Comparison of ENCODE assay signal across 17 cellular contexts in the genomic region with DNA sequence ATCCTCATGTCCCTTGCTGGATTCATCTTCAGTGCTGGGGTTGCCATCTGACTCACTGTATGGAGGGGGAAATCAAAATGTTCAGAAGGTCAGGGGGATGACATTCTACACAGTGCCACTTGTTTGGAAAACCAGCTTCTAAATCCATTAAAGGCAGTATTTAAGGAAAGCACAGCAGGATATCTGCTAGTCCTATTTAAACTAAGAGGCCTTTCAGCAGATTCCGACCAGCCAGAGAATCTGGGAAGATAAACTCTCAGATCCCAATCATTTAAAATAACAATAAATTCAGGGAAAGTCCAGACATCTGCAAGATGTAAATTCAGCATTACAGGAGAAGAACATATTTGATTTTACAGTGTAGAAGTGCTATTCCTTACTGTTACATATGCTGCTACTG. TPM values are rescaled to one million over a fixed set of nuclear protein-coding genes. Genes with fewer than 3 reads are reported as not detected.
A peak's percentile ranks its signal among the peaks of the same experiment; 100 is the strongest.
DNase-seq lines count a peak whose midpoint lies in the region; ATAC-seq and TF ChIP-seq lines count a peak whose summit lies in the region.
"Had no signal": no experiment of that assay in that cellular context is flagged by ENCODE, and none has a peak within 500 bp of the region (broad histone marks: within the 10 kb centered on the region; RNA-seq: fewer than 3 reads in every experiment).

No MANE protein-coding gene starts in this region.

- H3K4me3 Mint-ChIP-seq in Caco-2 (ENCODE audit: unreplicated experiment) = peak overlapping the region; percentile 56
- peak overlapping the region; percentile 86 for H3K4me3 Mint-ChIP-seq in endodermal cell

- DNase-seq in Caco-2 = no peak
- DNase-seq in PC-3 = no peak
- no peak for DNase-seq in endodermal cell
- no peak for DNase-seq in osteoblast (ENCODE audit: insufficient read length, low spot score, missing footprints)
- no peak for DNase-seq in NCI-H345 treated with DMSO at 0.1 percent for 48 hours (lab: John Stamatoyannopoulos, UW; ENCODE audit: unreplicated experiment)
- no peak for DNase-seq in NCI-H69 (lab: John Stamatoyannopoulos, UW)
- DNase-seq: activated CD4-positive, alpha-beta T cell treated with anti-CD3 and anti-CD28 coated beads for 1 hour; activated T-cell treated with anti-CD3 and anti-CD28 coated beads for 4 hours; kidney; mucosa of descending colon; NCI-H1417; NCI-H510A; Peyer's patch had no signal

- H3K27me3 Mint-ChIP-seq in Caco-2 (ENCODE audit: insufficient read depth, unreplicated experiment) (no peaks in the 10 kb centered on the region), endodermal cell (ENCODE audit: insufficient read depth) (peaks cover 35% of the 10 kb centered on the region)

- no peaks in the 10 kb centered on the region for H3K36me3 Mint-ChIP-seq in Caco-2 (ENCODE audit: insufficient read depth, unreplicated experiment)
- H3K36me3 Mint-ChIP-seq in endodermal cell (ENCODE audit: low read depth) = peaks cover 10% of the 10 kb centered on the region

- no peaks in the 10 kb centered on the region for H3K9me2 ChIP-seq in PC-3 (replicated peaks; ENCODE audit: low read length)

- no peaks in the 10 kb centered on the region for H3F3A ChIP-seq in PC-3 (ENCODE audit: low read length, unreplicated experiment)

- H2AFZ ChIP-seq in PC-3 (ENCODE audit: low read length) (no peak overlapping the region), osteoblast (ENCODE audit: low read length) (no peak overlapping the region)

- H3K36me3 ChIP-seq in Caco-2 (ENCODE audit: control insufficient read depth, insufficient read depth, low read length) (no peaks in the 10 kb centered on the region), PC-3 (ENCODE audit: low read depth, low read length) (peaks cover 24% of the 10 kb centered on the region), endodermal cell (ENCODE audit: control insufficient read depth, insufficient read depth, low read length) (peaks cover 18% of the 10 kb centered on the region), osteoblast (ENCODE audit: insufficient read depth, low read length) (peaks cover 22% of the 10 kb centered on the region)
- H3K36me3 ChIP-seq: Peyer's patch had no signal

- H4K20me1 ChIP-seq in PC-3 (ENCODE audit: low read length) (peaks cover 32% of the 10 kb centered on the region), osteoblast (ENCODE audit: insufficient read depth, low read length) (peaks cover 26% of the 10 kb centered on the region)

- WGBS in endodermal cell (ENCODE audit: insufficient coverage in 1 of 2, insufficient read length in 1 of 2), 2 experiments = 0% methylated on average over 1 of the region's 1 CpG; no CpG with 5 or more reads in 1 of the 2 experiments

- H3K4me1 ChIP-seq in Caco-2 (peaks cover 5% of the 10 kb centered on the region; the same call in 1 of the 2 replicates), PC-3 (ENCODE audit: insufficient read depth, low read length) (peaks cover 27% of the 10 kb centered on the region), endodermal cell (ENCODE audit: control insufficient read depth, insufficient read depth, low read length) (peaks cover 8% of the 10 kb centered on the region), osteoblast (ENCODE audit: insufficient read depth, low read length) (peaks cover 8% of the 10 kb centered on the region)

- no peak overlapping the region for H3K9ac ChIP-seq in PC-3 (ENCODE audit: low read length)
- no peak overlapping the region for H3K9ac ChIP-seq in endodermal cell (ENCODE audit: extremely low read depth, low read length, poor library complexity, severe bottlenecking)

- H3K27ac ChIP-seq in PC-3 (ENCODE audit: low read length) (no peak overlapping the region), endodermal cell (ENCODE audit: low read depth, low read length) (no peak overlapping the region), osteoblast (ENCODE audit: low read depth, low read length) (no peak overlapping the region)
- H3K27ac ChIP-seq: C4-2B, Peyer's patch had no signal

- H3K27ac Mint-ChIP-seq in Caco-2 (ENCODE audit: unreplicated experiment) = no peak overlapping the region
- no peak overlapping the region for H3K27ac Mint-ChIP-seq in endodermal cell
- H3K27ac Mint-ChIP-seq: stimulated activated naive CD8-positive, alpha-beta T cell treated with anti-CD3 and anti-CD28 coated beads, Interleukin-15, Interleukin-2, amounts not matched to agents 100 ng/mL and 50 ng/mL, for 24 hours had no signal

- ATAC-seq in PC-3 (no peak), HG03025 (IDR thresholded peaks at IDR 0.05; ENCODE audit: low FRiP score, unreplicated experiment) (no peak), HG03095 (IDR thresholded peaks at IDR 0.05; ENCODE audit: unreplicated experiment) (no peak)
- ATAC-seq: mucosa of descending colon had no signal

- H3K9me3 Mint-ChIP-seq in Caco-2 (ENCODE audit: unreplicated experiment) = no peaks in the 10 kb centered on the region
- H3K9me3 Mint-ChIP-seq in endodermal cell = no peaks in the 10 kb centered on the region
- H3K9me3 Mint-ChIP-seq: stimulated activated naive CD8-positive, alpha-beta T cell treated with anti-CD3 and anti-CD28 coated beads, Interleukin-15, Interleukin-2, amounts not matched to agents 100 ng/mL and 50 ng/mL, for 24 hours had no signal

- H3K9me3 ChIP-seq in Caco-2 = no peaks in the 10 kb centered on the region
- no peaks in the 10 kb centered on the region for H3K9me3 ChIP-seq in PC-3 (ENCODE audit: low read length)
- H3K9me3 ChIP-seq in endodermal cell (ENCODE audit: control insufficient read depth, low read length) = no peaks in the 10 kb centered on the region
- no peaks in the 10 kb centered on the region for H3K9me3 ChIP-seq in osteoblast (ENCODE audit: low read depth, low read length)
- H3K9me3 ChIP-seq: mucosa of descending colon, Peyer's patch had no signal

- H3K79me2 ChIP-seq in PC-3 (ENCODE audit: low read length) (peaks cover 77% of the 10 kb centered on the region), osteoblast (ENCODE audit: insufficient read depth, low read length) (peaks cover 52% of the 10 kb centered on the region)

- H3K4me1 Mint-ChIP-seq in Caco-2 (ENCODE audit: low read depth, unreplicated experiment) = peaks cover 6% of the 10 kb centered on the region
- H3K4me1 Mint-ChIP-seq in endodermal cell = peaks cover 22% of the 10 kb centered on the region

- BruUV-seq in Caco-2 (replicated peaks; lab: Mats Ljungman, UMichigan) (TSS peak; percentile 3), PC-3 (replicated peaks; lab: Mats Ljungman, UMichigan) (no TSS peak)

- POLR2A ChIA-PET in Caco-2 (lab: Charles Lee) = no interaction called here
- POLR2A ChIA-PET in PC-3 (lab: Charles Lee; ENCODE audit: unreplicated experiment) = interaction anchor here (0.9 kb wide), 1 partner anchor 61 kb away, joined by 39 read pairs; no protein-coding TSS in a partner anchor

- no peaks in the 10 kb centered on the region for H3K27me3 ChIP-seq in Caco-2 (replicated peaks; ENCODE audit: control insufficient read depth, insufficient read depth, low read length)
- H3K27me3 ChIP-seq in PC-3 (ENCODE audit: low read length) = no peaks in the 10 kb centered on the region
- peaks cover 21% of the 10 kb centered on the region for H3K27me3 ChIP-seq in endodermal cell (ENCODE audit: control insufficient read depth, insufficient read depth, low read length, poor library complexity, severe bottlenecking)
- H3K27me3 ChIP-seq in osteoblast (ENCODE audit: insufficient read depth, low read length) = no peaks in the 10 kb centered on the region

- peak overlapping the region; percentile 87 for H3K4me2 ChIP-seq in PC-3 (ENCODE audit: low read length)
- H3K4me2 ChIP-seq in osteoblast (ENCODE audit: insufficient read depth, low read length) = peak overlapping the region; percentile 74

- TF ChIP-seq CTCF in Caco-2 (IDR thresholded peaks at IDR 0.05; ENCODE audit: insufficient read depth in 1 of 2, low read depth in 1 of 2, low read length in 1 of 2, severe bottlenecking in 1 of 2, unreplicated experiment in 1 of 2) (no peak), PC-3 (conservative IDR thresholded peaks at IDR 0.05; ENCODE audit: low read depth, low read length) (no peak), endodermal cell (conservative IDR thresholded peaks at IDR 0.05) (no peak), osteoblast (IDR thresholded peaks at IDR 0.05; ENCODE audit: extremely low read depth, low read depth, low read length) (no peak)

- intact Hi-C loops in Caco-2 (cut with micrococcal nuclease; ENCODE audit: unreplicated experiment) (loop anchor here (5.0 kb wide), 1 partner anchor 532 kb away; no protein-coding TSS in a partner anchor), PC-3 (cut with micrococcal nuclease) (loop anchor here (2.0 to 5.0 kb wide), 5 partner anchors 57 to 477 kb away; no protein-coding TSS in a partner anchor)

- no peak overlapping the region for H3K4me3 ChIP-seq in Caco-2 (ENCODE audit: low read depth, low read length)
- peak overlapping the region; percentile 86 for H3K4me3 ChIP-seq in PC-3 (ENCODE audit: low read length)
- peak overlapping the region; percentile 83 for H3K4me3 ChIP-seq in endodermal cell (ENCODE audit: low read length)
- H3K4me3 ChIP-seq in osteoblast (ENCODE audit: insufficient read depth, low read length) = peak overlapping the region; percentile 76
- H3K4me3 ChIP-seq: mucosa of descending colon had no signal

- CTCF ChIA-PET in Caco-2 (lab: Charles Lee) = interaction anchor here (0.6 kb wide), 1 partner anchor 471 kb away, joined by 3 read pairs; a partner anchor contains a TSS
- CTCF ChIA-PET in PC-3 (lab: Charles Lee) = interaction anchor here (0.5 kb wide), 1 partner anchor 533 kb away, joined by 3 read pairs; no protein-coding TSS in a partner anchor

RNA-seq across cellular contexts. Expression of a gene that starts 3.8 kb away (rescaled TPM):
- total RNA-seq in Caco-2 (2022) = 4.3 and 4.8 TPM in 2 replicates
- 29.2 and 33.2 TPM in 2 replicates for total RNA-seq in PC-3 (2014; rRNA removed)
- total RNA-seq in endodermal cell = 1 to 10 TPM; 5.6 to 9.8 TPM
- 8.8 TPM for polyA plus RNA-seq in endodermal cell (2013, experiment 1 of 2)
- 9.7 TPM for polyA plus RNA-seq in endodermal cell (2013, experiment 2 of 2)
- 14.5 and 15.6 TPM in 2 replicates for total RNA-seq in osteoblast

RNA-seq across cellular contexts. Expression of a gene that starts 14.2 kb away (rescaled TPM):
- 36.4 and 38.8 TPM in 2 replicates for total RNA-seq in Caco-2 (2022)
- 88.6 and 95.7 TPM in 2 replicates for total RNA-seq in PC-3 (2014; rRNA removed)
- total RNA-seq in endodermal cell = 10 to 100 TPM; 36.8 to 42.6 TPM
- 48.3 TPM for polyA plus RNA-seq in endodermal cell (2013, experiment 1 of 2)
- polyA plus RNA-seq in endodermal cell (2013, experiment 2 of 2) = 45.1 TPM
- total RNA-seq in osteoblast = 51.4 and 57.2 TPM in 2 replicates
